Comparison of ENCODE assay signal across 27 cellular contexts in the genomic region with DNA sequence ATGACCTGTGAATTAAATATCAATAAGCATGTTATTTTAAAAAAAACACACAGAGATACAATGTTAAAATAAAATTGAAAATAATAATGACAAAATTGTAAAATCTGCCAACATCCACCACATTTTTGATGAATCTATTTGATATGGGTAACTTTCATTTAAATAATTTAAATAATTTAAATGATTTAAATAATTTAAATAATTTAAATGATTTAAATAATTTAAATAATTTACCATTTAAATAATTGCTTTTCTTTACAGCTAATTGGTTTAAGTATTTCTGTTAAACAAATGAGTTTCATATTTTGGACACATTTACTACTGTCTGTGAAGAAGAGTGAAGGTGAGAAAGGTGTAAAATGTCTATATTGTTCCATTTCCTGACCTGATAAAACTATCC. TPM values are rescaled to one million over a fixed set of nuclear protein-coding genes. Genes with fewer than 3 reads are reported as not detected.
A peak's percentile ranks its signal among the peaks of the same experiment; 100 is the strongest.
DNase-seq lines count a peak whose midpoint lies in the region; ATAC-seq, FAIRE-seq and TF ChIP-seq lines count a peak whose summit lies in the region.
"Had no signal": no experiment of that assay in that cellular context is flagged by ENCODE, and none has a peak within 500 bp of the region (broad histone marks: within the 10 kb centered on the region; RNA-seq: fewer than 3 reads in every experiment).

No MANE protein-coding gene starts in this region.

- H3K36me3 ChIP-seq in kidney (ENCODE audit: control insufficient read depth in 1 of 2, insufficient read depth in 2 of 2, low read length in 2 of 2): no peaks in the 10 kb centered on the region
- H3K36me3 ChIP-seq in mammary epithelial cell (ENCODE audit: insufficient read depth, low read length): no peaks in the 10 kb centered on the region
- H3K36me3 ChIP-seq: BE2C; BLaER1 treated with 17β-estradiol and CSF1 and Interleukin-3, amounts not matched to agents 10 nM and 100 nM had no signal

- H3K9ac ChIP-seq in kidney (ENCODE audit: low read length in 2 of 2) (no peak overlapping the region), mammary epithelial cell (ENCODE audit: insufficient read depth, low read length) (no peak overlapping the region)
- H3K9ac ChIP-seq: BLaER1 treated with 17β-estradiol and CSF1 and Interleukin-3, amounts not matched to agents 10 nM and 100 nM had no signal

- in situ Hi-C loops in mammary epithelial cell (cut with MboI; ENCODE audit: low sequenced_read_pairs in 2 of 2): no loop called here

- H3K27me3 ChIP-seq in mammary epithelial cell (ENCODE audit: insufficient read depth, low read length): no peaks in the 10 kb centered on the region
- H3K27me3 ChIP-seq: BE2C; BLaER1 treated with 17β-estradiol and CSF1 and Interleukin-3, amounts not matched to agents 10 nM and 100 nM had no signal

- CTCF ChIA-PET in mammary epithelial cell (lab: Charles Lee; ENCODE audit: low non-redundant PET): no interaction called here

- no peak overlapping the region for H3K4me3 ChIP-seq in kidney (ENCODE audit: low read length in 2 of 2)
- no peak overlapping the region for H3K4me3 ChIP-seq in mammary epithelial cell (replicated peaks in 1 of 3; ENCODE audit: insufficient read depth in 1 of 3, low read depth in 2 of 3, low read length in 3 of 3)
- H3K4me3 ChIP-seq: A549; BLaER1 treated with 17β-estradiol and CSF1 and Interleukin-3, amounts not matched to agents 10 nM and 100 nM; GM23338 had no signal

- dilution Hi-C loops in mammary epithelial cell (cut with HindIII; ENCODE audit: low sequenced_read_pairs): no loop called here

- no peak overlapping the region for H2AFZ ChIP-seq in mammary epithelial cell (ENCODE audit: low read depth, low read length)
- H2AFZ ChIP-seq: GM23338 had no signal

- H3K27ac ChIP-seq in kidney (ENCODE audit: low read depth in 2 of 2, low read length in 2 of 2) (no peak overlapping the region), mammary epithelial cell (ENCODE audit: insufficient read depth, low read depth, low read length) (no peak overlapping the region)
- H3K27ac ChIP-seq: 22Rv1; A549; BLaER1 treated with 17β-estradiol and CSF1 and Interleukin-3, amounts not matched to agents 10 nM and 100 nM had no signal

- no peaks in the 10 kb centered on the region for H3K79me2 ChIP-seq in mammary epithelial cell (ENCODE audit: insufficient read depth, low read length)

- no peak overlapping the region for H3K4me2 ChIP-seq in mammary epithelial cell (ENCODE audit: insufficient read depth, low read depth, low read length)
- H3K4me2 ChIP-seq: A549; BLaER1 treated with 17β-estradiol and CSF1 and Interleukin-3, amounts not matched to agents 10 nM and 100 nM; GM23338 had no signal

- TF ChIP-seq CTCF in kidney (IDR thresholded peaks at IDR 0.05; ENCODE audit: borderline replicate concordance, extremely low read depth, insufficient read depth) (no peak), mammary epithelial cell (conservative IDR thresholded peaks at IDR 0.05 in 1 of 2, IDR thresholded peaks at IDR 0.05 in 1 of 2; ENCODE audit: extremely low read depth in 1 of 2, insufficient read depth in 1 of 2, low read depth in 1 of 2, low read length in 2 of 2) (no peak)

- H3K9me3 ChIP-seq in kidney (ENCODE audit: control insufficient read depth in 1 of 2, low read length in 2 of 2): no peaks in the 10 kb centered on the region
- H3K9me3 ChIP-seq in mammary epithelial cell (replicated peaks; ENCODE audit: insufficient read depth, low read length): no peaks in the 10 kb centered on the region
- H3K9me3 ChIP-seq: A549; BE2C; BLaER1 treated with 17β-estradiol and CSF1 and Interleukin-3, amounts not matched to agents 10 nM and 100 nM had no signal

- DNase-seq in kidney (no peak), mammary epithelial cell (no peak), left lobe of liver (ENCODE audit: low spot score) (no peak)
- DNase-seq in stimulated activated CD4-positive, alpha-beta T cell treated with anti-CD3 and anti-CD28 coated beads, Interleukin-4, amount 100 ng/mL, for 1 hour: no peak
- DNase-seq: ACHN; AML-193; BE2C; Calu3; CD4-positive, alpha-beta T cell; COR-L47; DMS53; DMS79 treated with DMSO at 0.1 percent for 48 hours; H9 had no signal

- intact Hi-C loops in kidney (cut with DNase I) (no loop called here), mammary epithelial cell (cut with micrococcal nuclease) (no loop called here)

- BruUV-seq in mammary epithelial cell (replicated peaks; lab: Mats Ljungman, UMichigan): no TSS peak

- no peaks in the 10 kb centered on the region for H4K20me1 ChIP-seq in mammary epithelial cell (ENCODE audit: insufficient read depth, low read length)

- FAIRE-seq in A204.1 (lab: Jason Lieb, UNC): peak; percentile 80
- peak; percentile 90 for FAIRE-seq in TTC549 (lab: Jason Lieb, UNC)
- FAIRE-seq in endometrium (lab: Jason Lieb, UNC): peak; percentile 92
- peak; percentile 97 for FAIRE-seq in kidney (lab: Jason Lieb, UNC)
- FAIRE-seq: A549, GM12892, GM19239 had no signal

- H3K4me1 ChIP-seq in kidney (ENCODE audit: control insufficient read depth in 1 of 2, insufficient read depth in 1 of 2, low read depth in 1 of 2, low read length in 2 of 2) (no peaks in the 10 kb centered on the region), mammary epithelial cell (ENCODE audit: insufficient read depth, low read length) (no peaks in the 10 kb centered on the region)
- H3K4me1 ChIP-seq: A549; BE2C; BLaER1 treated with 17β-estradiol and CSF1 and Interleukin-3, amounts not matched to agents 10 nM and 100 nM had no signal

- ATAC-seq in GM21529 (IDR thresholded peaks at IDR 0.05; ENCODE audit: unreplicated experiment): no peak
- ATAC-seq in left lobe of liver: no peak
- ATAC-seq: A549, GM23338, HCT116 had no signal

RNA-seq across cellular contexts. Expression of gene GABRA6, which starts 22.1 kb away (rescaled TPM):
- not detected for total RNA-seq in kidney
- not detected for polyA plus RNA-seq in kidney (ENCODE audit: insufficient read depth, low read depth, low replicate concordance)
- not detected for total RNA-seq in mammary epithelial cell
- not detected for polyA plus RNA-seq in mammary epithelial cell
- not detected for polyA minus RNA-seq in mammary epithelial cell
- total RNA-seq in left lobe of liver: not detected
- total RNA-seq: Calu3; CD4-positive, alpha-beta T cell; Daoy; G401; GM23338; H9 had no signal
- polyA plus RNA-seq: A549, CD14-positive monocyte, GM23338 had no signal
